22 cellular contexts compared by ENCODE assay signal in the genomic region with DNA sequence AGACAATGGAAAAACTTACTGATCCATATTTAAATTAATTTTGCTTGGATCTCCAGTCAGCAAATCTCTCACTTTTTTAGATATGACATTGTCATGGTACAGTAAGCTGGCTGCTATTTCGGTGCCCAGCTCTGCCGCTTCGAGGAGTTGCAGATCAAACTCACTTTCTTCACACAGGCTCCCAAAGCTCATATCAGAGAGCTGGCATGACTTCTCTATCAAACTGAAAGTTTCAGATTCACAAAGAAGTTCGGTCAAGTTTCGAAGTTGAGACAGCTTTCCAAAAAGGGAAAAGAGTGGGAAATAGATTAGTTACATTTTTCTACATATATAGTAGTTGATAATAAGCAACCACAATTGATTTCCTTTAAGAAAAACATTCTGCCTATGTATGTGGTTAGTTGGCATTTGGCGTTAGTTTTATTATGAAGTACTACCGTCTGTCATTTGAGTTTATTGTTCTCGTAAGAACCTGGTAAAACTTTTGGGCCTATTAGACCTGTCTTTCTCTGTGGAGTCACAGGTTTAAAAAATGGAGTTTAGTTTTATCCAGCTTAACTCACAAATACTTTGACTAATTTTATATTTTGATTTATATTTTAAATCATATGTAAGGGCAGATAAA.
A peak's percentile ranks its signal among the peaks of the same experiment; 100 is the strongest.
DNase-seq lines count a peak whose midpoint lies in the region; ATAC-seq lines count a peak whose summit lies in the region.
"Had no signal": no experiment of that assay in that cellular context is flagged by ENCODE, and none has a peak within 500 bp of the region (broad histone marks: within the 10 kb centered on the region; RNA-seq: fewer than 3 reads in every experiment).

No MANE protein-coding gene starts in this region.

- no peaks in the 10 kb centered on the region for H3K27me3 ChIP-seq in neuron (ENCODE audit: insufficient read depth, low read length)
- H3K27me3 ChIP-seq: BE2C, brain microvascular endothelial cell, MG63, right atrium auricular region had no signal

- H3K4me3 ChIP-seq in neuron (ENCODE audit: low read length), result no peak overlapping the region
- H3K4me3 ChIP-seq: MG63, right atrium auricular region had no signal

- CTCF ChIA-PET in activated CD8-positive, alpha-beta T cell treated with anti-CD3 and anti-CD28 coated beads, Interleukin-2, amount 10 ng/mL, durations not matched to agents 7 days and 5 days (lab: Charles Lee), result no interaction called here

- POLR2A ChIA-PET in activated CD8-positive, alpha-beta T cell treated with anti-CD3 and anti-CD28 coated beads, Interleukin-2, amount 10 ng/mL, durations not matched to agents 7 days and 5 days (lab: Charles Lee), result no interaction called here

- DNase-seq in H4 (ENCODE audit: low spot score) (no peak), globus pallidus (ENCODE audit: low spot score) (no peak), G401 (ENCODE audit: low spot score) (no peak)
- DNase-seq in activated CD8-positive, alpha-beta T cell treated with anti-CD3 and anti-CD28 coated beads, Interleukin-2, amount 10 ng/mL, durations not matched to agents 7 days and 5 days, result no peak
- DNase-seq: activated CD4-positive, alpha-beta T cell treated with anti-CD3 and anti-CD28 coated beads, Interleukin-2, amount 50 U/mL, for 48 hours; activated naive CD8-positive, alpha-beta T cell treated with anti-CD3 and anti-CD28 coated beads, Interleukin-2, amount 10 ng/mL, durations not matched to agents 7 days and 5 days; BE2C; brain microvascular endothelial cell; cortex of kidney; foreskin fibroblast; left colon; MG63; NCI-H187; stimulated activated naive CD4-positive, alpha-beta T cell treated with Interleukin-2 at 50 U/mL for 16 hours; trophoblast cell had no signal

- H2AFZ ChIP-seq in neuron (ENCODE audit: low read depth, low read length), result peak overlapping the region; percentile 63

- H3K27me3 Mint-ChIP-seq in activated CD8-positive, alpha-beta T cell treated with anti-CD3 and anti-CD28 coated beads, Interleukin-2, amount 10 ng/mL, durations not matched to agents 7 days and 5 days (ENCODE audit: low read depth), result no peaks in the 10 kb centered on the region
- H3K27me3 Mint-ChIP-seq: activated naive CD8-positive, alpha-beta T cell treated with anti-CD3 and anti-CD28 coated beads, Interleukin-2, amount 10 ng/mL, durations not matched to agents 7 days and 5 days had no signal

- H3K4me1 Mint-ChIP-seq in activated CD8-positive, alpha-beta T cell treated with anti-CD3 and anti-CD28 coated beads, Interleukin-2, amount 10 ng/mL, durations not matched to agents 7 days and 5 days (ENCODE audit: low read depth), result no peaks in the 10 kb centered on the region
- H3K4me1 Mint-ChIP-seq: activated naive CD8-positive, alpha-beta T cell treated with anti-CD3 and anti-CD28 coated beads, Interleukin-2, amount 10 ng/mL, durations not matched to agents 7 days and 5 days had no signal

- H3K36me3 Mint-ChIP-seq in activated CD8-positive, alpha-beta T cell treated with anti-CD3 and anti-CD28 coated beads, Interleukin-2, amount 10 ng/mL, durations not matched to agents 7 days and 5 days (ENCODE audit: low read depth), result no peaks in the 10 kb centered on the region
- H3K36me3 Mint-ChIP-seq: activated naive CD8-positive, alpha-beta T cell treated with anti-CD3 and anti-CD28 coated beads, Interleukin-2, amount 10 ng/mL, durations not matched to agents 7 days and 5 days had no signal

- no peaks in the 10 kb centered on the region for H3K9me3 Mint-ChIP-seq in activated CD8-positive, alpha-beta T cell treated with anti-CD3 and anti-CD28 coated beads, Interleukin-2, amount 10 ng/mL, durations not matched to agents 7 days and 5 days (ENCODE audit: insufficient read depth)
- H3K9me3 Mint-ChIP-seq: activated naive CD8-positive, alpha-beta T cell treated with anti-CD3 and anti-CD28 coated beads, Interleukin-2, amount 10 ng/mL, durations not matched to agents 7 days and 5 days had no signal

- no peaks in the 10 kb centered on the region for H3K9me3 ChIP-seq in neuron (ENCODE audit: low read length)
- H3K9me3 ChIP-seq: BE2C, MG63, right atrium auricular region had no signal

- peak; percentile 48 for ATAC-seq in GM18873 (IDR thresholded peaks at IDR 0.05; ENCODE audit: low FRiP score, unreplicated experiment)
- peak; percentile 54 for ATAC-seq in GM21576 (IDR thresholded peaks at IDR 0.05; ENCODE audit: unreplicated experiment)
- ATAC-seq in HG03066 (IDR thresholded peaks at IDR 0.05; ENCODE audit: low read depth, unreplicated experiment), result peak; percentile 48
- ATAC-seq in activated CD8-positive, alpha-beta T cell treated with anti-CD3 and anti-CD28 coated beads, Interleukin-2, amount 10 ng/mL, durations not matched to agents 7 days and 5 days, result no peak
- ATAC-seq: HCT116, left colon, Right ventricle myocardium inferior had no signal

- no peak overlapping the region for H3K4me3 Mint-ChIP-seq in activated CD8-positive, alpha-beta T cell treated with anti-CD3 and anti-CD28 coated beads, Interleukin-2, amount 10 ng/mL, durations not matched to agents 7 days and 5 days
- H3K4me3 Mint-ChIP-seq: activated naive CD8-positive, alpha-beta T cell treated with anti-CD3 and anti-CD28 coated beads, Interleukin-2, amount 10 ng/mL, durations not matched to agents 7 days and 5 days had no signal

- in situ Hi-C loops in G401 (cut with HindIII; ENCODE audit: low sequenced_read_pairs), result no loop called here

- H3K27ac Mint-ChIP-seq in activated CD8-positive, alpha-beta T cell treated with anti-CD3 and anti-CD28 coated beads, Interleukin-2, amount 10 ng/mL, durations not matched to agents 7 days and 5 days, result no peak overlapping the region
- H3K27ac Mint-ChIP-seq: activated naive CD8-positive, alpha-beta T cell treated with anti-CD3 and anti-CD28 coated beads, Interleukin-2, amount 10 ng/mL, durations not matched to agents 7 days and 5 days had no signal

- H3K36me3 ChIP-seq in neuron (ENCODE audit: insufficient read depth, low read length), result no peaks in the 10 kb centered on the region
- H3K36me3 ChIP-seq: BE2C, brain microvascular endothelial cell, MG63, right atrium auricular region had no signal

- H3K4me1 ChIP-seq in neuron (ENCODE audit: insufficient read depth, low read length), result peaks cover 27% of the 10 kb centered on the region
- H3K4me1 ChIP-seq: BE2C, right atrium auricular region had no signal
